In the genomic region with DNA sequence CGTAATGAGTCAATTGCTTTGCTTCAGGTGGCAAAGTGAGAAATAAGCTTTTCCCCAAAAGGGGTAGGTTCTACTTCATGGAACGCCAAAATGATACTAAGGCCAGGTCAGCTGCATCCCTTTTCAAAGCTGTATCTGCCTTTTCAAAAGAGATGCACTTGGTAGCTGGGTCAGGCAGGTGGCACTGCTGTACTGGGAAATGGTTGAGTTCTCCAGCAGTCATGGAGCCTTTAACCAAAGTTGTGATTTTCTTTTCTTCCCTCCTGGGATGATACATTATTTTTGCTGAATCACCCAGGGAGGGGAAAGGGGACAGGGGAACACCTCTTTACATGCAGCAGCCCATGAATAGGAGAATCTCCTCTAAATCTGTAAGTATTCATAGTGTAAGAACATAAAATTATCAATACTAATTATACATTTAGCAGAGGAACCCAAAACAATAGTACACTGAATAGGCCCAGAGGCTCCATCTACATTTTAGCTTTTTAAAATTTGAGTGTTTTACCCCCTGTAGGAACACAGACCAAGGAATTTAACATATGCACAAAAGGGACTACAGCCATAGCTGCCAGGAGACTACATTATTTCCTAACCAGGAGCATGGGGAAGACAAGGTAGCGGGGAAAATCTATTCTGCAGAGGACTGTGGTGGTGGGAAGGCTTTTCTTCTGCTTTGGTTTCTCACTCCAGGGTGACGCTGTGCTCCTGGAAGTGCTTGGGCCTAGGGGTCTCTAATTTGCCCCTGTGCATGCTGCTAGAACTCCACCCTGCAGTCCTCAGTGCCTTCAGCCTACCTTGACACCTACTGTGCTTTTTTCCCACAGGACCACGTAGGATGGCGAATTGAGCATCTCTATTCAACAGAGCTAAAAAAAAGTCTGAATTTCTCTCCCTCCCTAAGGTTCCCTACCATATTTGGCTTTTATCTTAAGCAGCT, we compare ENCODE assay signal across 8 cellular contexts. TPM values are rescaled to one million over a fixed set of nuclear protein-coding genes. Genes with fewer than 3 reads are reported as not detected.
DNase-seq lines count a peak whose midpoint lies in the region; ATAC-seq, FAIRE-seq and TF ChIP-seq lines count a peak whose summit lies in the region.

No MANE protein-coding gene starts in this region.

- TF ChIP-seq CTCF in LNCAP (IDR thresholded peaks at IDR 0.05): peak; percentile 88
- peak; percentile 85 for TF ChIP-seq CTCF in astrocyte (IDR thresholded peaks at IDR 0.05; ENCODE audit: insufficient read depth, low read depth, low read length)
- TF ChIP-seq CTCF in right atrium auricular region (IDR thresholded peaks at IDR 0.05): peak; percentile 54 to 80

- H3K36me3 ChIP-seq in astrocyte (ENCODE audit: insufficient read depth, low read length): no peaks in the 10 kb centered on the region
- no peaks in the 10 kb centered on the region for H3K36me3 ChIP-seq in right atrium auricular region

- ATAC-seq in SK-N-SH treated with all-trans-retinoic acid at 6 μM for 48 hours (peak; percentile 100), GM19452 (IDR thresholded peaks at IDR 0.05; ENCODE audit: unreplicated experiment) (no peak)

- peaks cover 14% of the 10 kb centered on the region for H4K20me1 ChIP-seq in astrocyte (ENCODE audit: insufficient read depth, low read length)

- H3K4me1 ChIP-seq in astrocyte (ENCODE audit: insufficient read depth, low read length): no peaks in the 10 kb centered on the region
- peaks cover 0 to 5% of the 10 kb centered on the region in 2 donors for H3K4me1 ChIP-seq in right atrium auricular region

- FAIRE-seq in astrocyte (lab: Jason Lieb, UNC): peak; percentile 32

- H3K9ac ChIP-seq in astrocyte (ENCODE audit: low read length): no peak overlapping the region

- H3K36me3 Mint-ChIP-seq in astrocyte (ENCODE audit: low read depth, unreplicated experiment): no peaks in the 10 kb centered on the region

- DNase-seq in activated CD4-positive, CD25-positive, alpha-beta regulatory T cell treated with anti-CD3 and anti-CD28 coated beads, Interleukin-2, amount 50 U/mL, for 16 hours (ENCODE audit: low read depth, low spot score): peak; percentile 2
- DNase-seq in activated CD4-positive, CD25-positive, alpha-beta regulatory T cell treated with anti-CD3 and anti-CD28 coated beads, Interleukin-2, amount 50 U/mL, for 72 hours: no peak
- DNase-seq in astrocyte (ENCODE audit: low read depth) (peak; percentile 47), right atrium auricular region (ENCODE audit: low spot score) (peak; percentile 71), renal cortical epithelial cell (ENCODE audit: low read depth) (peak; percentile 55)

- no peak overlapping the region for H3K27ac Mint-ChIP-seq in astrocyte (ENCODE audit: unreplicated experiment)

- H3K4me1 Mint-ChIP-seq in astrocyte (ENCODE audit: low read depth, unreplicated experiment): peaks cover 8% of the 10 kb centered on the region

- H3K9me3 ChIP-seq in astrocyte (ENCODE audit: insufficient read depth, low read depth, low read length) (no peaks in the 10 kb centered on the region), right atrium auricular region (no peaks in the 10 kb centered on the region)

- no peak overlapping the region for H3K4me3 ChIP-seq in astrocyte (ENCODE audit: insufficient read depth, low read depth, low read length)
- H3K4me3 ChIP-seq in right atrium auricular region: no peak overlapping the region

- H3K4me3 Mint-ChIP-seq in astrocyte (ENCODE audit: unreplicated experiment): no peak overlapping the region

- H3K79me2 ChIP-seq in astrocyte (ENCODE audit: insufficient read depth, low read length): no peaks in the 10 kb centered on the region

- H3K27me3 ChIP-seq in astrocyte (ENCODE audit: insufficient read depth, low read length) (no peaks in the 10 kb centered on the region), right atrium auricular region (no peaks in the 10 kb centered on the region)

- no peak overlapping the region for H3K4me2 ChIP-seq in astrocyte (ENCODE audit: low read length)

- no peak overlapping the region for H2AFZ ChIP-seq in astrocyte (ENCODE audit: low read depth, low read length)

- no peaks in the 10 kb centered on the region for H3K27me3 Mint-ChIP-seq in astrocyte (ENCODE audit: low read depth, unreplicated experiment)

- H3K27ac ChIP-seq in astrocyte (ENCODE audit: low read depth, low read length): no peak overlapping the region
- peak overlapping the region in 1 of 2 donors; percentile 17 for H3K27ac ChIP-seq in right atrium auricular region

- no peaks in the 10 kb centered on the region for H3K9me3 Mint-ChIP-seq in astrocyte (ENCODE audit: unreplicated experiment)

TF ChIP-seq in SK-N-SH treated with all-trans-retinoic acid at 6 μM for 48 hours, 23 proteins besides CTCF, POLR2A, EP300 and RAD21 (continues in another document):
- TF ChIP-seq ZC3H10 (CRISPR knock-in tag; IDR thresholded peaks at IDR 0.05) (no peak), PPARA (CRISPR knock-in tag; IDR thresholded peaks at IDR 0.05; ENCODE audit: borderline replicate concordance) (no peak), RARB (CRISPR knock-in tag; IDR thresholded peaks at IDR 0.05) (no peak), POU6F1 (CRISPR knock-in tag; IDR thresholded peaks at IDR 0.05; ENCODE audit: borderline replicate concordance, low read depth) (no peak), SNAI2 (CRISPR knock-in tag; IDR thresholded peaks at IDR 0.05) (no peak), ZNF70 (CRISPR knock-in tag; IDR thresholded peaks at IDR 0.05) (no peak), CREB5 (CRISPR knock-in tag; IDR thresholded peaks at IDR 0.05; ENCODE audit: low read depth) (no peak), ZNF8 (CRISPR knock-in tag; IDR thresholded peaks at IDR 0.05) (no peak), ZNF565 (CRISPR knock-in tag; conservative IDR thresholded peaks at IDR 0.05; ENCODE audit: low read depth) (no peak), ISL1 (CRISPR knock-in tag; IDR thresholded peaks at IDR 0.05) (no peak), ARNTL (CRISPR knock-in tag; IDR thresholded peaks at IDR 0.05; ENCODE audit: borderline replicate concordance, low read depth) (no peak)
- TF ChIP-seq, protein P1, sequence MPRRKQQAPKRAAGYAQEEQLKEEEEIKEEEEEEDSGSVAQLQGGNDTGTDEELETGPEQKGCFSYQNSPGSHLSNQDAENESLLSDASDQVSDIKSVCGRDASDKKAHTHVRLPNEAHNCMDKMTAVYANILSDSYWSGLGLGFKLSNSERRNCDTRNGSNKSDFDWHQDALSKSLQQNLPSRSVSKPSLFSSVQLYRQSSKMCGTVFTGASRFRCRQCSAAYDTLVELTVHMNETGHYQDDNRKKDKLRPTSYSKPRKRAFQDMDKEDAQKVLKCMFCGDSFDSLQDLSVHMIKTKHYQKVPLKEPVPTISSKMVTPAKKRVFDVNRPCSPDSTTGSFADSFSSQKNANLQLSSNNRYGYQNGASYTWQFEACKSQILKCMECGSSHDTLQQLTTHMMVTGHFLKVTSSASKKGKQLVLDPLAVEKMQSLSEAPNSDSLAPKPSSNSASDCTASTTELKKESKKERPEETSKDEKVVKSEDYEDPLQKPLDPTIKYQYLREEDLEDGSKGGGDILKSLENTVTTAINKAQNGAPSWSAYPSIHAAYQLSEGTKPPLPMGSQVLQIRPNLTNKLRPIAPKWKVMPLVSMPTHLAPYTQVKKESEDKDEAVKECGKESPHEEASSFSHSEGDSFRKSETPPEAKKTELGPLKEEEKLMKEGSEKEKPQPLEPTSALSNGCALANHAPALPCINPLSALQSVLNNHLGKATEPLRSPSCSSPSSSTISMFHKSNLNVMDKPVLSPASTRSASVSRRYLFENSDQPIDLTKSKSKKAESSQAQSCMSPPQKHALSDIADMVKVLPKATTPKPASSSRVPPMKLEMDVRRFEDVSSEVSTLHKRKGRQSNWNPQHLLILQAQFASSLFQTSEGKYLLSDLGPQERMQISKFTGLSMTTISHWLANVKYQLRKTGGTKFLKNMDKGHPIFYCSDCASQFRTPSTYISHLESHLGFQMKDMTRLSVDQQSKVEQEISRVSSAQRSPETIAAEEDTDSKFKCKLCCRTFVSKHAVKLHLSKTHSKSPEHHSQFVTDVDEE (CRISPR knock-in tag; IDR thresholded peaks at IDR 0.05): no peak

RNA-seq across cellular contexts. Expression of gene GPR22, which starts 6.4 kb away (rescaled TPM):
- not detected in 2 replicates for total RNA-seq in astrocyte
- total RNA-seq in right atrium auricular region: 10 to 100 TPM; 21.7 to 40.6 TPM
- 0.05 TPM in 1 of 2 replicates, not detected in the other for total RNA-seq in renal cortical epithelial cell

Comparison
In these comparisons a context has a peak if more than half of its experiments do, and no peak if none do; other contexts are left out.
1. RNA of gene GPR22, which starts 6.4 kb away (total RNA-seq): 21.7 to 40.6 TPM in right atrium auricular region; not detected in astrocyte and 0.05 TPM in renal cortical epithelial cell; every median in the first group is over 10 times any median in the second.
2. Peak in every context shown above with its lines, with median percentiles within 50 percentile points of each other: CTCF ChIP-seq.